In genomic region chr2:239687441-239687840, GRCh38 we compare ENCODE assay signal across 1 cellular context.
TF ChIP-seq lines count a peak whose summit lies in the region.

No MANE protein-coding gene starts in this region.

TF ChIP-seq in GM23338, 12 proteins besides CTCF, POLR2A, EP300 and RAD21 (continued from another document):
- TF ChIP-seq ZNF462 (CRISPR knock-in tag; IDR thresholded peaks at IDR 0.05): no peak
TF ChIP-seq in GM23338: peak in this region for 0.
